ENCODE assay signal across 8 cellular contexts in the genomic region with DNA sequence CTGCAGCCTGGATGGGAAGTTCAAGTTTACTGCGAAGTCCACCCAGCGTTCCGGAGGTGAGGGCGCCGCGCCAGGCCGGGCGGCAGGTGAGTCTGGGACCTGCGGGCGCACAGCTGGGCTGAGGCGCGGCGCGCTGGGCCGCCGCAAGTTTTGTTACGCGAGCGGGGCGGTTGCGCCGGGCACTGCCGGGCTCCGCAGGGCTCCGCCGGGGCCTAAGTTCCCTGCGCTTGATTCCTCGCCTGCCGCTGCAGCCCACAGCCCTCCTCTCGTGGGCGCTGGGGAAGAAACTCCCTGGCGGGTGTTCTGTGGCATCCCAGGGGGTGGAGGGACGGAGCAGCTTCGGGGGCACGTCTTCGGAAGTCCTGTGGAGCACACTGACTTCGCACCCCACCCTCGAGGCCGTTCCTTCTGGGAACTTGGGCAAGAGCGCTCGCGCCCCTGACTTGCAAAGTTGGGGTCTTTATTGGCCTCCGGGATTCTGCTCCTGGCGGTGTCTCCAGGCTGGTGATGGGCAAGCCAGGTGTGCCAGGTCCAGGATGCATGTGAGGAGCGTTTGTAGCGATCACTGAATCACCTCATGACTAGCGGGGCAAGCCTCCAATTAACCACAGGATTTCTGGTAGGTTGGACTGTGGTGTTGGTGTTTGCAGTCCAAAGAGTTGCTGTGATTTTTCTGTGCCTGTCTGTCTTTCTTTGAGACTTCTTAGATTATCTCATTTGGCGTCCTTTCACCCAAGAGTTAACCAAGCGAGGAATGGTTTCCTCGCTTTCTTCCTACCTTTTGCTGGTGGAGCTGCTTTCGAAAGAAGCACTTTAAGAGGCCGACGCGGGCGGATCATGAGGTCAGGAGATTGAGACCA. TPM values are rescaled to one million over a fixed set of nuclear protein-coding genes. Genes with fewer than 3 reads are reported as not detected.
DNase-seq lines count a peak whose midpoint lies in the region; ATAC-seq and TF ChIP-seq lines count a peak whose summit lies in the region.
"Not testable (repeated sequence)": the region's sequence is repeated elsewhere in the genome, so short reads cannot be mapped to it uniquely, and the experiment has no call there.

No MANE protein-coding gene starts in this region.

- H2BK15ac ChIP-seq in mesenchymal stem cell (ENCODE audit: low read depth, poor library complexity, severe bottlenecking): not testable (repeated sequence)

- H2AFZ ChIP-seq in mesenchymal stem cell (ENCODE audit: low read depth, low read length): not testable (repeated sequence)

- not testable (repeated sequence) for H3K27me3 Mint-ChIP-seq in CD4-positive, alpha-beta memory T cell

- peak in 3 of 5 donors; percentile 26 to 46 (median 39) for DNase-seq in CD4-positive, alpha-beta memory T cell
- DNase-seq in GM20000 (ENCODE audit: low spot score) (peak; percentile 7), OCI-M1 (lab: John Stamatoyannopoulos, UW) (peak; percentile 33), mesenchymal stem cell (peak; percentile 23)
- DNase-seq in activated T-helper 1 cell treated with anti-CD3 and anti-CD28 coated beads, Interleukin-2, amount 50 U/mL, for 16 hours (ENCODE audit: low read depth in 1 of 2, low spot score in 1 of 2): peak; percentile 4 to 15
- DNase-seq in esophagus muscularis mucosa (ENCODE audit: extremely low spot score): not testable (repeated sequence)
- DNase-seq in stimulated activated CD4-positive, alpha-beta T cell treated with anti-CD3 and anti-CD28 coated beads, Interleukin-4, amount 100 ng/mL, for 24 hours: peak; percentile 14

- H3K36me3 Mint-ChIP-seq in CD4-positive, alpha-beta memory T cell: not testable (repeated sequence)

- H3K27me3 ChIP-seq in CD4-positive, alpha-beta memory T cell (ENCODE audit: insufficient read depth, low read length); esophagus muscularis mucosa; mesenchymal stem cell (ENCODE audit: control insufficient read depth in 1 of 2, insufficient read depth in 1 of 2, low read length in 2 of 2): not testable (repeated sequence)

- peak overlapping the region; percentile 89 for H3K9ac ChIP-seq in mesenchymal stem cell (ENCODE audit: low read length)

- H2BK5ac ChIP-seq in mesenchymal stem cell (ENCODE audit: low read depth, low read length, poor library complexity, severe bottlenecking): not testable (repeated sequence)

- H2BK120ac ChIP-seq in mesenchymal stem cell (ENCODE audit: low read depth, low read length): not testable (repeated sequence)

- peak overlapping the region; percentile 66 for H3K27ac ChIP-seq in CD4-positive, alpha-beta memory T cell (ENCODE audit: low read depth, low read length)
- peak overlapping the region; percentile 83 to 92 (median 88) for H3K27ac ChIP-seq in esophagus muscularis mucosa (replicated peaks in 1 of 4)
- not testable (repeated sequence) for H3K27ac ChIP-seq in mesenchymal stem cell (ENCODE audit: low read length, poor library complexity, severe bottlenecking)

- 42% methylated on average over 6 of the region's 55 CpGs for WGBS in esophagus muscularis mucosa
- WGBS in mesenchymal stem cell: 12% methylated on average over 21 of the region's 55 CpGs

- H3K9me3 Mint-ChIP-seq in CD4-positive, alpha-beta memory T cell: not testable (repeated sequence)

- H3K4me3 ChIP-seq in CD4-positive, alpha-beta memory T cell (ENCODE audit: low read length in 2 of 2): peak overlapping the region; percentile 11 to 55
- H3K4me3 ChIP-seq in esophagus muscularis mucosa: peak overlapping the region; percentile 73 to 89 (median 84)
- peak overlapping the region; percentile 68 to 80 for H3K4me3 ChIP-seq in mesenchymal stem cell (ENCODE audit: insufficient read depth in 1 of 2, low read depth in 1 of 2, low read length in 2 of 2)

- peak; percentile 18 for ATAC-seq in HG03378 (IDR thresholded peaks at IDR 0.05; ENCODE audit: unreplicated experiment)

- H3K4me2 ChIP-seq in mesenchymal stem cell (ENCODE audit: low read length, poor library complexity, severe bottlenecking): peak overlapping the region; percentile 79

- not testable (repeated sequence) for H3K9me3 ChIP-seq in CD4-positive, alpha-beta memory T cell (ENCODE audit: control insufficient read depth in 1 of 2, low read length in 2 of 2); esophagus muscularis mucosa; mesenchymal stem cell (ENCODE audit: control insufficient read depth, low read length)

- not testable (repeated sequence) for H3K18ac ChIP-seq in mesenchymal stem cell (ENCODE audit: low read depth in 1 of 2, low read length in 2 of 2)

- not testable (repeated sequence) for H3K79me1 ChIP-seq in mesenchymal stem cell (replicated peaks; ENCODE audit: low read length, poor library complexity, severe bottlenecking)

- intact Hi-C loops in CD4-positive, alpha-beta memory T cell (cut with micrococcal nuclease); esophagus muscularis mucosa (cut with DNase I): not testable (repeated sequence)

- H3K36me3 ChIP-seq in CD4-positive, alpha-beta memory T cell (ENCODE audit: insufficient read depth, low read length); esophagus muscularis mucosa; mesenchymal stem cell (ENCODE audit: control insufficient read depth in 1 of 2, insufficient read depth in 2 of 2, low read depth in 1 of 2, low read length in 2 of 2): not testable (repeated sequence)

- not testable (repeated sequence) for H3K14ac ChIP-seq in mesenchymal stem cell (ENCODE audit: low read length in 2 of 2)

- CTCF ChIA-PET in CD4-positive, alpha-beta memory T cell (lab: Charles Lee; ENCODE audit: partially characterized antibody): not testable (repeated sequence)

- H2AK5ac ChIP-seq in mesenchymal stem cell (ENCODE audit: low read length, severe bottlenecking): not testable (repeated sequence)

- H3K27ac Mint-ChIP-seq in CD4-positive, alpha-beta memory T cell: peak overlapping the region in 6 of 7 donors; percentile 22 to 94 (median 76)

- H3K4me1 Mint-ChIP-seq in CD4-positive, alpha-beta memory T cell: peaks cover 7 to 26% (median 16%) of the 10 kb centered on the region in 4 donors

- not testable (repeated sequence) for H3K23ac ChIP-seq in mesenchymal stem cell (ENCODE audit: low read length in 2 of 2)

- POLR2A ChIA-PET in CD4-positive, alpha-beta memory T cell (lab: Charles Lee; ENCODE audit: partially characterized antibody): interaction anchor here (1.3 kb wide), 1 partner anchor 146 kb away, joined by 6 read pairs; no protein-coding TSS in a partner anchor

- not testable (repeated sequence) for TF ChIP-seq CTCF in GM20000 (IDR thresholded peaks at IDR 0.05; ENCODE audit: extremely low read depth, missing control alignments); esophagus muscularis mucosa (IDR thresholded peaks at IDR 0.05)

- H3K4me3 Mint-ChIP-seq in CD4-positive, alpha-beta memory T cell: peak overlapping the region; percentile 92 to 98 (median 95)

- H3K4me1 ChIP-seq in CD4-positive, alpha-beta memory T cell (ENCODE audit: insufficient read depth, low read length); mesenchymal stem cell (ENCODE audit: control insufficient read depth, insufficient read depth, low read depth, low read length): not testable (repeated sequence)
- H3K4me1 ChIP-seq in esophagus muscularis mucosa: peaks cover 0 to 10% (median 5%) of the 10 kb centered on the region in 4 donors

- not testable (repeated sequence) for TF ChIP-seq EP300 in esophagus muscularis mucosa (IDR thresholded peaks at IDR 0.05)

- H2BK12ac ChIP-seq in mesenchymal stem cell (ENCODE audit: low read length in 2 of 2): not testable (repeated sequence)

- H3K4ac ChIP-seq in mesenchymal stem cell (ENCODE audit: low read depth in 1 of 2, low read length in 2 of 2): not testable (repeated sequence)

- not testable (repeated sequence) for H4K91ac ChIP-seq in mesenchymal stem cell (ENCODE audit: low read length)

- not testable (repeated sequence) for TF ChIP-seq POLR2A in esophagus muscularis mucosa (IDR thresholded peaks at IDR 0.05; ENCODE audit: low read depth)

- not testable (repeated sequence) for H4K8ac ChIP-seq in mesenchymal stem cell (ENCODE audit: low read length)

RNA-seq across cellular contexts. Expression of gene NBPF12, which starts 1.0 kb away (rescaled TPM):
- 10 to 100 TPM; 26.9 to 27.4 TPM for total RNA-seq in CD4-positive, alpha-beta memory T cell
- polyA plus RNA-seq in CD4-positive, alpha-beta memory T cell: 1 to 10 TPM in 1 of 2 donors, under 1 TPM in 1; 0.76 to 4.5 TPM
- 10 to 100 TPM in 3 of 4 donors, 1 to 10 TPM in 1; 8.6 to 23.1 (median 12.6) TPM for total RNA-seq in esophagus muscularis mucosa
- polyA plus RNA-seq in mesenchymal stem cell (2013, experiment 1 of 2): 4.1 TPM
- 4.1 TPM for polyA plus RNA-seq in mesenchymal stem cell (2013, experiment 2 of 2)

Comparison
In these comparisons a context has a peak if more than half of its experiments do, and no peak if none do; other contexts are left out.
1. H3K4me3 ChIP-seq: peak in every context shown above with its lines; median percentile 84 in esophagus muscularis mucosa; 74 in mesenchymal stem cell; 33 in CD4-positive, alpha-beta memory T cell.